In genomic region chr18:42233908-42234307, GRCh38 we compare ENCODE assay signal across 22 cellular contexts.
DNase-seq lines count a peak whose midpoint lies in the region; ATAC-seq and TF ChIP-seq lines count a peak whose summit lies in the region.
"Had no signal": no experiment of that assay in that cellular context is flagged by ENCODE, and none has a peak within 500 bp of the region (broad histone marks: within the 10 kb centered on the region; RNA-seq: fewer than 3 reads in every experiment).

No MANE protein-coding gene starts in this region.

- H4K8ac ChIP-seq in mesendoderm (ENCODE audit: low read depth, low read length): no peak overlapping the region

- no peak for ATAC-seq in stimulated activated effector memory CD8-positive, alpha-beta T cell treated with anti-CD3 and anti-CD28 coated beads, Interleukin-12 subunit alpha, Interleukin-12 subunit beta, amount 100 ng/mL, for 72 hours
- no peak for ATAC-seq in GM18520 (IDR thresholded peaks at IDR 0.05; ENCODE audit: unreplicated experiment)
- ATAC-seq: CD8-positive, alpha-beta T cell; GM12878 had no signal

- H3K27me3 ChIP-seq in mesendoderm (ENCODE audit: insufficient read depth, low read length, poor library complexity): no peaks in the 10 kb centered on the region
- H3K27me3 ChIP-seq: BLaER1 treated with 17β-estradiol and CSF1 and Interleukin-3, amounts not matched to agents 10 nM and 100 nM had no signal

- no peak overlapping the region for H3K4me2 ChIP-seq in mesendoderm (ENCODE audit: low read length)
- H3K4me2 ChIP-seq: BLaER1 treated with 17β-estradiol and CSF1 and Interleukin-3, amounts not matched to agents 10 nM and 100 nM had no signal

- no peaks in the 10 kb centered on the region for H3K4me1 ChIP-seq in mesendoderm (ENCODE audit: control insufficient read depth, low read depth, low read length)
- H3K4me1 ChIP-seq: BLaER1 treated with 17β-estradiol and CSF1 and Interleukin-3, amounts not matched to agents 10 nM and 100 nM had no signal

- no peak overlapping the region for H3K27ac Mint-ChIP-seq in stimulated activated effector memory CD8-positive, alpha-beta T cell treated with anti-CD3 and anti-CD28 coated beads, Interleukin-12 subunit alpha, Interleukin-12 subunit beta, amount 100 ng/mL, for 72 hours
- H3K27ac Mint-ChIP-seq: B cell; CD4-positive, alpha-beta T cell; CD8-positive, alpha-beta T cell had no signal

- no peak overlapping the region for H2AK5ac ChIP-seq in mesendoderm (ENCODE audit: low read length)

- no peaks in the 10 kb centered on the region for H3K4me1 Mint-ChIP-seq in stimulated activated effector memory CD8-positive, alpha-beta T cell treated with anti-CD3 and anti-CD28 coated beads, Interleukin-12 subunit alpha, Interleukin-12 subunit beta, amount 100 ng/mL, for 72 hours
- H3K4me1 Mint-ChIP-seq: B cell had no signal

- no peaks in the 10 kb centered on the region for H3K79me2 ChIP-seq in mesendoderm (ENCODE audit: control insufficient read depth, insufficient read depth, low read length)

- no peak overlapping the region for H2BK15ac ChIP-seq in mesendoderm (replicated peaks; ENCODE audit: low read depth)

- H3K79me1 ChIP-seq in mesendoderm (ENCODE audit: low read length): no peaks in the 10 kb centered on the region

- TF ChIP-seq CTCF in 22Rv1 (IDR thresholded peaks at IDR 0.05): no peak
- no peak for TF ChIP-seq CTCF in LNCaP clone FGC (IDR thresholded peaks at IDR 0.05; ENCODE audit: control insufficient read depth, extremely low read depth, insufficient read depth)

- H3K23ac ChIP-seq in mesendoderm (ENCODE audit: low read length): no peak overlapping the region

- no peaks in the 10 kb centered on the region for H3K36me3 ChIP-seq in mesendoderm (ENCODE audit: control insufficient read depth, insufficient read depth, low read length)
- H3K36me3 ChIP-seq: BLaER1 treated with 17β-estradiol and CSF1 and Interleukin-3, amounts not matched to agents 10 nM and 100 nM had no signal

- H3K9me3 Mint-ChIP-seq in stimulated activated effector memory CD8-positive, alpha-beta T cell treated with anti-CD3 and anti-CD28 coated beads, Interleukin-12 subunit alpha, Interleukin-12 subunit beta, amount 100 ng/mL, for 72 hours: peaks cover 3% of the 10 kb centered on the region

- H2BK120ac ChIP-seq in mesendoderm (ENCODE audit: low read depth, low read length): no peak overlapping the region

- DNase-seq in LNCaP clone FGC (ENCODE audit: low read depth) (peak; percentile 72), mesendoderm (peak; percentile 7), Ammon's horn (ENCODE audit: low spot score) (no peak)
- DNase-seq in stimulated activated effector memory CD8-positive, alpha-beta T cell treated with anti-CD3 and anti-CD28 coated beads, Interleukin-12 subunit alpha, Interleukin-12 subunit beta, amount 100 ng/mL, for 72 hours (ENCODE audit: low spot score in 2 of 2): no peak
- DNase-seq: 8988T; ACHN; Calu3; CD4-positive, alpha-beta T cell; CD8-positive, alpha-beta T cell; DMS 273 treated with DMSO at 0.1 percent for 48 hours; DMS153; DMS53; DMS79; DND-41; EL; GDM1 had no signal

- H3K27ac ChIP-seq in 22Rv1 (peak overlapping the region; percentile 91), mesendoderm (ENCODE audit: low read depth, low read length) (no peak overlapping the region)
- H3K27ac ChIP-seq: BLaER1 treated with 17β-estradiol and CSF1 and Interleukin-3, amounts not matched to agents 10 nM and 100 nM; C4-2B had no signal

- H3K18ac ChIP-seq in mesendoderm (ENCODE audit: low read length): no peak overlapping the region

- H3K4ac ChIP-seq in mesendoderm (ENCODE audit: low read depth, low read length): no peak overlapping the region

- no peak overlapping the region for H3K4me3 Mint-ChIP-seq in stimulated activated effector memory CD8-positive, alpha-beta T cell treated with anti-CD3 and anti-CD28 coated beads, Interleukin-12 subunit alpha, Interleukin-12 subunit beta, amount 100 ng/mL, for 72 hours
- H3K4me3 Mint-ChIP-seq: B cell; CD4-positive, alpha-beta T cell; CD8-positive, alpha-beta T cell had no signal

- H3K36me3 Mint-ChIP-seq in stimulated activated effector memory CD8-positive, alpha-beta T cell treated with anti-CD3 and anti-CD28 coated beads, Interleukin-12 subunit alpha, Interleukin-12 subunit beta, amount 100 ng/mL, for 72 hours: no peaks in the 10 kb centered on the region
- H3K36me3 Mint-ChIP-seq: CD8-positive, alpha-beta T cell had no signal

- H3K4me3 ChIP-seq in LNCaP clone FGC (ENCODE audit: low read depth, low read length): no peak overlapping the region
- no peak overlapping the region for H3K4me3 ChIP-seq in mesendoderm (ENCODE audit: low read length)
- H3K4me3 ChIP-seq: BLaER1 treated with 17β-estradiol and CSF1 and Interleukin-3, amounts not matched to agents 10 nM and 100 nM; GM12878 had no signal

- no peak overlapping the region for H3K9ac ChIP-seq in mesendoderm (ENCODE audit: low read length)
- H3K9ac ChIP-seq: BLaER1 treated with 17β-estradiol and CSF1 and Interleukin-3, amounts not matched to agents 10 nM and 100 nM had no signal

- H2BK5ac ChIP-seq in mesendoderm (ENCODE audit: low read length): no peak overlapping the region

- H3K56ac ChIP-seq in mesendoderm (ENCODE audit: low read length): no peak overlapping the region

- H4K5ac ChIP-seq in mesendoderm (ENCODE audit: low read length): no peak overlapping the region

Comparison
In these comparisons a context has a peak if more than half of its experiments do, and no peak if none do; other contexts are left out.
1. DNase-seq: peak in LNCaP clone FGC (single experiment) and mesendoderm (single experiment); none in stimulated activated effector memory CD8-positive, alpha-beta T cell treated with anti-CD3 and anti-CD28 coated beads, Interleukin-12 subunit alpha, Interleukin-12 subunit beta, amount 100 ng/mL, for 72 hours (0 of 2) and Ammon's horn (single experiment).